8 cellular contexts compared by ENCODE assay signal in genomic region chr5:124906339-124907097, GRCh38.
A peak's percentile ranks its signal among the peaks of the same experiment; 100 is the strongest.
DNase-seq lines count a peak whose midpoint lies in the region; ATAC-seq, FAIRE-seq and TF ChIP-seq lines count a peak whose summit lies in the region.

No MANE protein-coding gene starts in this region.

- DNase-seq in NCI-H146 (lab: John Stamatoyannopoulos, UW) (peak; percentile 34), NCI-H146 treated with DMSO at 0.1 percent for 48 hours (lab: John Stamatoyannopoulos, UW; ENCODE audit: unreplicated experiment) (no peak), SK-N-DZ (ENCODE audit: low spot score) (peak; percentile 70), foreskin keratinocyte (peak in 1 of 2 donors; percentile 45), ovary (peak; percentile 64 to 76 (median 68)), HTR-8/SVneo (ENCODE audit: insufficient read length, low spot score) (no peak)

- no peaks in the 10 kb centered on the region for H3K4me1 ChIP-seq in foreskin keratinocyte
- peaks cover 10% of the 10 kb centered on the region for H3K4me1 ChIP-seq in ovary (ENCODE audit: insufficient read depth)

- TF ChIP-seq POLR2A in ovary (IDR thresholded peaks at IDR 0.05), result no peak

- intact Hi-C loops in ovary (cut with DNase I), result no loop called here

- no peaks in the 10 kb centered on the region for H3K36me3 ChIP-seq in ovary

- WGBS in ovary, 3 donors, result 0 to 2% (median 1%) methylated on average over 6 of the region's 6 CpGs

- H3K4me3 ChIP-seq in ovary, result no peak overlapping the region

- peak; percentile 19 for TF ChIP-seq CTCF in foreskin keratinocyte (conservative IDR thresholded peaks at IDR 0.05)
- no peak for TF ChIP-seq CTCF in ovary (IDR thresholded peaks at IDR 0.05)

- ATAC-seq in foreskin keratinocyte, result no peak
- ATAC-seq in HG02870 (IDR thresholded peaks at IDR 0.05; ENCODE audit: unreplicated experiment), result no peak
- ATAC-seq in GM21447 (IDR thresholded peaks at IDR 0.05; ENCODE audit: unreplicated experiment), result no peak

- no peak overlapping the region for H3K27ac ChIP-seq in foreskin keratinocyte
- no peak overlapping the region for H3K27ac ChIP-seq in ovary

- no peaks in the 10 kb centered on the region for H3K9me3 ChIP-seq in ovary

- no peak for FAIRE-seq in HTR-8/SVneo (lab: Jason Lieb, UNC)

- H3K27me3 ChIP-seq in foreskin keratinocyte, result no peaks in the 10 kb centered on the region
- no peaks in the 10 kb centered on the region for H3K27me3 ChIP-seq in ovary

- no peak for TF ChIP-seq EP300 in ovary (IDR thresholded peaks at IDR 0.05)

Comparison
In these comparisons a context has a peak if more than half of its experiments do, and no peak if none do; other contexts are left out.
1. DNase-seq: peak in NCI-H146 (single experiment), SK-N-DZ (single experiment) and ovary (5 of 5); none in NCI-H146 treated with DMSO at 0.1 percent for 48 hours (single experiment) and HTR-8/SVneo (single experiment).